In genomic region chr5:170070556-170071412, GRCh38 we compare ENCODE assay signal across 8 cellular contexts. TPM values are rescaled to one million over a fixed set of nuclear protein-coding genes. Genes with fewer than 3 reads are reported as not detected.
DNase-seq lines count a peak whose midpoint lies in the region; ATAC-seq and TF ChIP-seq lines count a peak whose summit lies in the region.

No MANE protein-coding gene starts in this region.

- H3K4me3 ChIP-seq in Peyer's patch (no peak overlapping the region), fibroblast of villous mesenchyme (ENCODE audit: low read depth, low read length) (no peak overlapping the region), psoas muscle (no peak overlapping the region)

- no peak for TF ChIP-seq POLR2A in Peyer's patch (IDR thresholded peaks at IDR 0.05)

- DNase-seq in activated CD8-positive, alpha-beta memory T cell treated with anti-CD3 and anti-CD28 coated beads, Interleukin-2, amount 50 U/mL, for 48 hours = peak; percentile 75
- no peak for DNase-seq in activated CD8-positive, alpha-beta memory T cell treated with anti-CD3 and anti-CD28 coated beads, Interleukin-2, amount 50 U/mL, for 4 hours
- DNase-seq in Peyer's patch (peak in 1 of 3 donors; percentile 54), fibroblast of villous mesenchyme (ENCODE audit: low read depth) (peak; percentile 46), psoas muscle (no peak), NOMO-1 treated with dmso at 0.1 percent for 144 hours (lab: John Stamatoyannopoulos, UW; ENCODE audit: unreplicated experiment) (no peak)

- H3K27me3 ChIP-seq in Peyer's patch = no peaks in the 10 kb centered on the region
- no peaks in the 10 kb centered on the region for H3K27me3 ChIP-seq in psoas muscle (ENCODE audit: insufficient read depth in 3 of 3, low read length in 2 of 3)

- TF ChIP-seq CTCF in Peyer's patch (IDR thresholded peaks at IDR 0.05) (peak in 4 of 6 experiments; percentile 7 to 41 (median 20)), fibroblast of villous mesenchyme (IDR thresholded peaks at IDR 0.05; ENCODE audit: insufficient read depth, low read depth, low read length) (peak; percentile 71), psoas muscle (IDR thresholded peaks at IDR 0.05) (peak; percentile 21)

- intact Hi-C loops in psoas muscle (cut with DNase I) = no loop called here

- ATAC-seq in psoas muscle (no peak), HG03378 (IDR thresholded peaks at IDR 0.05; ENCODE audit: unreplicated experiment) (no peak), GM18498 (IDR thresholded peaks at IDR 0.05; ENCODE audit: unreplicated experiment) (no peak)

- H3K4me1 ChIP-seq in Peyer's patch (no peaks in the 10 kb centered on the region), psoas muscle (no peaks in the 10 kb centered on the region)

- H3K9me3 ChIP-seq in Peyer's patch (no peaks in the 10 kb centered on the region), psoas muscle (no peaks in the 10 kb centered on the region)

- H3K36me3 ChIP-seq in Peyer's patch (no peaks in the 10 kb centered on the region), psoas muscle (ENCODE audit: insufficient read depth in 1 of 2, low read depth in 1 of 2) (no peaks in the 10 kb centered on the region)

- no peak overlapping the region for H3K27ac ChIP-seq in Peyer's patch
- H3K27ac ChIP-seq in psoas muscle = no peak overlapping the region

- whole genome bisulfite sequencing in psoas muscle, 3 donors = 37 to 39% (median 38%) methylated on average over 14 of the region's 14 CpGs

RNA-seq across cellular contexts. Expression of gene FOXI1, which starts 34.9 kb away (rescaled TPM):
- total RNA-seq in Peyer's patch (not detected), fibroblast of villous mesenchyme (not detected in 2 replicates), psoas muscle (not detected)
- polyA plus RNA-seq in psoas muscle = not detected

Comparison
In these comparisons a context has a peak if more than half of its experiments do, and no peak if none do; other contexts are left out.
1. DNase-seq: peak in activated CD8-positive, alpha-beta memory T cell treated with anti-CD3 and anti-CD28 coated beads, Interleukin-2, amount 50 U/mL, for 48 hours (single experiment) and fibroblast of villous mesenchyme (single experiment); none in activated CD8-positive, alpha-beta memory T cell treated with anti-CD3 and anti-CD28 coated beads, Interleukin-2, amount 50 U/mL, for 4 hours (single experiment), psoas muscle (0 of 2) and NOMO-1 treated with dmso at 0.1 percent for 144 hours (single experiment).
2. CTCF ChIP-seq: peak in every context shown above with its lines; median percentile 71 in fibroblast of villous mesenchyme; 21 in psoas muscle; 20 in Peyer's patch.